Comparison of ENCODE assay signal across 8 cellular contexts in the genomic region with DNA sequence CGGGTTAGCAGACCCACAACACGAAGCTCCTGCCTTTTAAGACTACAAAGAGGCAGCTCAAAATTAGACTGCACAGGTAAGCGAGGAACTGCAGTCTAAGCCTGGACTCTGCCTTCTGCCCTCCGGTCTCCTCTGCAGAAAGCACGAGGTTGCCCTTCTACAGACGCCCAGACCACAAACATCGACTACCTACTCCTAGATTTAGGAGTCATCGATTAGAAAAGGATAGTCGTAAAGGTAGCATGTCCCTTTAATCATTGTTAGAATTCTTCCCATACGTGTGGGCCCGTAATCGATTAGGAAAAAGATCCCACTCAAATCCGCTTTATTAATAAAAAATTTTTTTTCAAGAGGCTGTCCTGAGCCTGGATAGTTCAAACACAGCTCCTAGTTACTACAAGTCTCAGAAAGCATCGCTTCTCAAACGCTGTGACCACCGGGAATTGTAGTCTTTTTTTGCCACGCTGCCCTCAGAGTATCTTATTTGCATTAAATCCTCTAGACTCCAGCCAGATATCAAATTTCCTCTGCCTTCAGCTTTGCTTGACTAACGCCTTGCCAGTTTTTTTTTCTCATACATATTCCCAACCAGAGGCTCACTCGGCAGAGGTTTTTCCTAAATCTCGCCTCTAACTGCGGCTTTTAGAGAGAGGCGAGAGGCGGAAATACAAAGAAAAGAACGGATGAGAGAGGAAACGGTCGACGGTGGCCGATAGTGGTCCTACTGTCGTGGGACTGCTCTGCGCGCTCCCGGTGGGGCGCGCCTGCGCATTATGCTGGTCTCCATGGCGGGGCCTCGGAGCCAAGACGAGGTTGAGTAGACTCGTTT. TPM values are rescaled to one million over a fixed set of nuclear protein-coding genes. Genes with fewer than 3 reads are reported as not detected.
A peak's percentile ranks its signal among the peaks of the same experiment; 100 is the strongest.
DNase-seq lines count a peak whose midpoint lies in the region; ATAC-seq and TF ChIP-seq lines count a peak whose summit lies in the region.

A gene with protein sequence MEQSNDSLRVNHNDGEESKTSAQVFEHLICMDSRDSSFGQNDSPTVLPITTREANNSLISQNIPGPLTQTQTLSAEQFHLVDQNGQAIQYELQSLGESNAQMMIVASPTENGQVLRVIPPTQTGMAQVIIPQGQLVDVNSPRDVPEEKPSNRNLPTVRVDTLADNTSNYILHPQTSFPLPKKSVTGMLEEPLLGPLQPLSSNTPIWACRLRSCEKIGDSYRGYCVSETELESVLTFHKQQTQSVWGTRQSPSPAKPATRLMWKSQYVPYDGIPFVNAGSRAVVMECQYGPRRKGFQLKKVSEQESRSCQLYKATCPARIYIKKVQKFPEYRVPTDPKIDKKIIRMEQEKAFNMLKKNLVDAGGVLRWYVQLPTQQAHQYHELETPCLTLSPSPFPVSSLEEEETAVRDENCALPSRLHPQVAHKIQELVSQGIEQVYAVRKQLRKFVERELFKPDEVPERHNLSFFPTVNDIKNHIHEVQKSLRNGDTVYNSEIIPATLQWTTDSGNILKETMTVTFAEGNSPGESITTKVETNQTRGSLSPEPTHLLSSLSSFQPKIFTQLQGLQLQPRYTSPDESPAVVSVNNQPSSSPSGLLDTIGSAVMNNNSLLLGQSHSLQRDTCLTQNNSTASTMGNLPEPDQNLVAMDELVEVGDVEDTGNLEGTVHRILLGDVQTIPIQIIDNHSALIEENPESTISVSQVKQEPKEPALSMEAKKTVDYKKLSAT (plus strand): TSS at position 763 of the 829 bp plus-strand sequence. CDS start 29,628 bp downstream, outside the sequence.
A gene (minus strand): TSS at position 161 of the 829 bp plus-strand sequence. CDS start 197 bp downstream, outside the sequence.

- intact Hi-C loops in colonic mucosa (cut with DNase I): no loop called here

- H3K9me3 ChIP-seq in BLaER1 (no peaks in the 10 kb centered on the region), colonic mucosa (no peaks in the 10 kb centered on the region)

- H3K4me2 ChIP-seq in BLaER1: peak within 1 kb of the TSS; percentile 89

- TF ChIP-seq CTCF in colonic mucosa (IDR thresholded peaks at IDR 0.05): no peak

- H3K27me3 ChIP-seq in BLaER1 (no peaks in the 10 kb centered on the region), colonic mucosa (no peaks in the 10 kb centered on the region), layer of hippocampus (ENCODE audit: control insufficient read depth, insufficient read depth, low read length) (no peaks in the 10 kb centered on the region)

- peak; percentile 85 for ATAC-seq in GM19324 (IDR thresholded peaks at IDR 0.05; ENCODE audit: low FRiP score, unreplicated experiment)
- peak; percentile 71 for ATAC-seq in HG03460 (IDR thresholded peaks at IDR 0.05; ENCODE audit: unreplicated experiment)

- H3K4me1 ChIP-seq in BLaER1 (peaks cover 22% of the 10 kb centered on the region), colonic mucosa (no peaks in the 10 kb centered on the region)

- H3K27ac ChIP-seq in BLaER1: peak within 1 kb of the TSS; percentile 89
- peak within 1 kb of the TSS; percentile 98 for H3K27ac ChIP-seq in colonic mucosa
- peak within 1 kb of the TSS; percentile 89 for H3K27ac ChIP-seq in layer of hippocampus (ENCODE audit: low read depth, low read length)

- H3K36me3 ChIP-seq in BLaER1 (peaks cover 9% of the 10 kb centered on the region; the same call in 1 of the 2 replicates), colonic mucosa (no peaks in the 10 kb centered on the region)

- peak within 1 kb of the TSS; percentile 87 for H3K4me3 ChIP-seq in BLaER1
- peak within 1 kb of the TSS; percentile 72 for H3K4me3 ChIP-seq in colonic mucosa

- peaks cover 28% of the 10 kb centered on the region; the same call in 1 of the 2 replicates for H4K20me1 ChIP-seq in BLaER1

- DNase-seq in NCI-H524 treated with DMSO at 0.1 percent for 48 hours (lab: John Stamatoyannopoulos, UW) (peak; percentile 86), colonic mucosa (peak; percentile 96)
- peak; percentile 93 for DNase-seq in activated CD4-positive, alpha-beta T cell treated with anti-CD3 and anti-CD28 coated beads for 48 hours
- peak; percentile 59 to 86 (median 80) for DNase-seq in stimulated activated CD4-positive, alpha-beta T cell treated with anti-CD3 and anti-CD28 coated beads, Interleukin-1b, Interleukin-23, amount 100 ng/mL, for 24 hours (ENCODE audit: low read depth in 4 of 4, low spot score in 1 of 4)

- H3K9ac ChIP-seq in BLaER1 (peak within 1 kb of the TSS; percentile 90), colonic mucosa (ENCODE audit: low read depth in 2 of 2, low read length in 2 of 2) (peak within 1 kb of the TSS; percentile 68 to 70)

RNA-seq across cellular contexts. Expression of the first gene that starts in this region (rescaled TPM):
- total RNA-seq in colonic mucosa: 1 to 10 TPM; 3.8 to 5.1 TPM

RNA-seq across cellular contexts. Expression of the second gene that starts in this region (rescaled TPM):
- total RNA-seq in colonic mucosa: 10 to 100 TPM; 42.0 to 54.2 TPM

Comparison
In these comparisons a context has a peak if more than half of its experiments do, and no peak if none do; other contexts are left out.
1. Peak in every context shown above with its lines: DNase-seq, ATAC-seq, H3K4me3 ChIP-seq and H3K27ac ChIP-seq.